Comparison of ENCODE assay signal across 23 cellular contexts in genomic region chr6:129631070-129631469, GRCh38.
"Had no signal": no experiment of that assay in that cellular context is flagged by ENCODE, and none has a peak within 500 bp of the region (broad histone marks: within the 10 kb centered on the region; RNA-seq: fewer than 3 reads in every experiment).

No MANE protein-coding gene starts in this region.

- H3K9me3 Mint-ChIP-seq: memory B cell; natural killer cell; neural crest cell; stimulated activated memory B cell treated with anti-CD40 and anti-IgM and Interleukin-4, amounts not matched to agents 10 μg/mL and 1 μg/mL and 100 μg/mL, for 72 hours; type B pancreatic cell had no signal

- H3K27ac Mint-ChIP-seq: memory B cell; natural killer cell; stimulated activated memory B cell treated with anti-CD40 and anti-IgM and Interleukin-4, amounts not matched to agents 10 μg/mL and 1 μg/mL and 100 μg/mL, for 72 hours; type B pancreatic cell had no signal

- H3K27me3 ChIP-seq: gastrocnemius medialis, neutrophil, pancreas, sigmoid colon, testis, tibial artery had no signal

- ATAC-seq: esophagus mucosa; gastrocnemius medialis; left ventricle myocardium superior; natural killer cell; pancreas; stimulated activated memory B cell treated with anti-CD40 and anti-IgM and Interleukin-4, amounts not matched to agents 10 μg/mL and 1 μg/mL and 100 μg/mL, for 72 hours; stimulated activated naive CD8-positive, alpha-beta T cell treated with anti-CD3 and anti-CD28 coated beads, Interleukin-15, Interleukin-2, amounts not matched to agents 100 U/mL and 50 U/mL, for 24 hours had no signal

- H3K4me3 ChIP-seq: gastrocnemius medialis, lung, pancreas, sigmoid colon, testis, tibial artery had no signal

- H3K4me1 ChIP-seq: pancreas, sigmoid colon, testis had no signal

- H3K27ac ChIP-seq: epithelial cell of prostate, gastrocnemius medialis, neutrophil, pancreas, sigmoid colon, testis, tibial artery had no signal

- H3K4me1 Mint-ChIP-seq: memory B cell; natural killer cell; neural crest cell; stimulated activated memory B cell treated with anti-CD40 and anti-IgM and Interleukin-4, amounts not matched to agents 10 μg/mL and 1 μg/mL and 100 μg/mL, for 72 hours had no signal

- FAIRE-seq: keratinocyte, pancreas had no signal

- H3K36me3 ChIP-seq: sigmoid colon, tibial artery had no signal

- H3K9me3 ChIP-seq: gastrocnemius medialis, neutrophil, pancreas, sigmoid colon, testis, tibial artery had no signal

- H3K36me3 Mint-ChIP-seq: natural killer cell, type B pancreatic cell had no signal

- H3K27me3 Mint-ChIP-seq: memory B cell; stimulated activated memory B cell treated with anti-CD40 and anti-IgM and Interleukin-4, amounts not matched to agents 10 μg/mL and 1 μg/mL and 100 μg/mL, for 72 hours; type B pancreatic cell had no signal

- DNase-seq: cerebellar nuclear complex; cortex of kidney; foreskin fibroblast; gastrocnemius medialis; head of caudate nucleus; left ventricle myocardium superior; natural killer cell; pancreas; sigmoid colon; stimulated activated CD4-positive, alpha-beta T cell treated with anti-CD3 and anti-CD28 coated beads, Interleukin-4, amount 100 ng/mL, for 24 hours; stimulated activated naive CD8-positive, alpha-beta T cell treated with anti-CD3 and anti-CD28 coated beads, Interleukin-15, Interleukin-2, amounts not matched to agents 100 U/mL and 50 U/mL, for 24 hours; substantia nigra; testis; tibial artery had no signal

- H3K4me3 Mint-ChIP-seq: memory B cell; natural killer cell; neural crest cell; stimulated activated memory B cell treated with anti-CD40 and anti-IgM and Interleukin-4, amounts not matched to agents 10 μg/mL and 1 μg/mL and 100 μg/mL, for 72 hours; type B pancreatic cell had no signal
